ENCODE assay signal across 1 cellular context in the genomic region with DNA sequence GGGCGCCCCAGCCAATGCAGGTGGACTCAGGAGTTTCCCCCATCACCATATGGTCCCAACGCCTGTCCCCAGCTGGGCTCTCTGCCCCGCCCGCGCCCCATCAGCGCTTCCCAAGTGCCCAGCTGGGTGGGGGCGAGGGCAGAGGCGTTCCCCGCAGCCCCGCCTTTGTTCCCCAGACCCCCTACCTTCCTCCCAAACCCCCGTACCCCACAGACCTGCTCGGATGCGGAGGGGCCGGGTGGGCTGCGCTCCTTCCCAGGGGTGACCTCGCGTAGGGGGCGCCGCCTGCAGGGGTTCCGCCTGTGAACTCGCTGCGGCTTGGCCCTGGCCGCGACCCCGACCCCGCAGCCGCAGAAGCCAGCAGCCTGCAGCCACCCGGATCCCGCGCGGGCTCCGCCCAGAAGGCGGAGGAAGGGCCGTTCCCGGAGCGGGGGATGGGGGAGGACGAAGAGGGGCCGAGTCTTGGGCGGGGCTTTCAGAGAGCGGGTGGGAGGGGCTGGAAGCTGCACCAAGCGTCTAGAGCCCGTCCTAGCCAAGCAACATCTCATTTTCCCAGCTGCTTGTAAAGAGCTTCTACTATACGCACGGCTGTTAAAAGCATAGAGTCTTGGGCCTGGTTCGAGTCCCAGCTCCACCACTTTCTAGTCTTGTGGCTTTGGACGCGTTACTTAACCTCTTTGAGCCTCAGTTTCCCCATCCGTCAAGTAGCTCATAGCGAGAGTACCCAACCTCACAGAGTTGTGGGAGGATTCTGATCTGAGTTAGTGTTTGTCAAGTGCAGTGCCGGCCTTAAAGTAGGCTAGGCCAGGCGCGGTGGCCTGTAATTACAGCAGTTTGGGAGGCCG.
TF ChIP-seq lines count a peak whose summit lies in the region.

Gene RAB3D, minus strand, starts transcription at position 404 of the 845 bp plus-strand sequence. CDS start 2,258 bp downstream, outside the sequence.

TF ChIP-seq in HepG2, 621 proteins besides CTCF, POLR2A, EP300 and RAD21 (continued from another document and continues in another):
- TF ChIP-seq, protein P1, sequence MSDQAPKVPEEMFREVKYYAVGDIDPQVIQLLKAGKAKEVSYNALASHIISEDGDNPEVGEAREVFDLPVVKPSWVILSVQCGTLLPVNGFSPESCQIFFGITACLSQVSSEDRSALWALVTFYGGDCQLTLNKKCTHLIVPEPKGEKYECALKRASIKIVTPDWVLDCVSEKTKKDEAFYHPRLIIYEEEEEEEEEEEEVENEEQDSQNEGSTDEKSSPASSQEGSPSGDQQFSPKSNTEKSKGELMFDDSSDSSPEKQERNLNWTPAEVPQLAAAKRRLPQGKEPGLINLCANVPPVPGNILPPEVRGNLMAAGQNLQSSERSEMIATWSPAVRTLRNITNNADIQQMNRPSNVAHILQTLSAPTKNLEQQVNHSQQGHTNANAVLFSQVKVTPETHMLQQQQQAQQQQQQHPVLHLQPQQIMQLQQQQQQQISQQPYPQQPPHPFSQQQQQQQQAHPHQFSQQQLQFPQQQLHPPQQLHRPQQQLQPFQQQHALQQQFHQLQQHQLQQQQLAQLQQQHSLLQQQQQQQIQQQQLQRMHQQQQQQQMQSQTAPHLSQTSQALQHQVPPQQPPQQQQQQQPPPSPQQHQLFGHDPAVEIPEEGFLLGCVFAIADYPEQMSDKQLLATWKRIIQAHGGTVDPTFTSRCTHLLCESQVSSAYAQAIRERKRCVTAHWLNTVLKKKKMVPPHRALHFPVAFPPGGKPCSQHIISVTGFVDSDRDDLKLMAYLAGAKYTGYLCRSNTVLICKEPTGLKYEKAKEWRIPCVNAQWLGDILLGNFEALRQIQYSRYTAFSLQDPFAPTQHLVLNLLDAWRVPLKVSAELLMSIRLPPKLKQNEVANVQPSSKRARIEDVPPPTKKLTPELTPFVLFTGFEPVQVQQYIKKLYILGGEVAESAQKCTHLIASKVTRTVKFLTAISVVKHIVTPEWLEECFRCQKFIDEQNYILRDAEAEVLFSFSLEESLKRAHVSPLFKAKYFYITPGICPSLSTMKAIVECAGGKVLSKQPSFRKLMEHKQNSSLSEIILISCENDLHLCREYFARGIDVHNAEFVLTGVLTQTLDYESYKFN (CRISPR knock-in tag; conservative IDR thresholded peaks at IDR 0.05) = peak; percentile 27; the same call in 1 of the 2 replicates
- TF ChIP-seq BORCS8-MEF2B (CRISPR knock-in tag; IDR thresholded peaks at IDR 0.05) = 0 out of 2 replicates have a peak, but pooled peaks have one; percentile 24
- TF ChIP-seq, protein P2, sequence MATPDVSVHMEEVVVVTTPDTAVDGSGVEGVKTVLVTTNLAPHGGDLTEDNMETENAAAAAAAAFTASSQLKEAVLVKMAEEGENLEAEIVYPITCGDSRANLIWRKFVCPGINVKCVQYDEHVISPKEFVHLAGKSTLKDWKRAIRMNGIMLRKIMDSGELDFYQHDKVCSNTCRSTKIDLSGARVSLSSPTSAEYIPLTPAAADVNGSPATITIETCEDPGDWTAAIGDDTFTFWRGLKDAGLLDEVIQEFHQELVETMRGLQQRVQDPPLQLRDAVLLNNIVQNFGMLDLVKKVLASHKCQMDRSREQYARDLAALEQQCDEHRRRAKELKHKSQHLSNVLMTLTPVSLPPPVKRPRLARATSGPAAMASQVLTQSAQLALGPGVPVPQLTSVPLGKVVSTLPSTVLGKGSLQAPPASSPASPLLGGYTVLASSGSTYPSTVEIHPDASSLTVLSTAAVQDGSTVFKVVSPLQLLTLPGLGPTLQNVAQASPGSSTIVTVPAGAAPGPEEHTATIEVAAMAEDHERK (CRISPR knock-in tag; IDR thresholded peaks at IDR 0.05; ENCODE audit: low read depth) = no peak
- TF ChIP-seq, protein P3, sequence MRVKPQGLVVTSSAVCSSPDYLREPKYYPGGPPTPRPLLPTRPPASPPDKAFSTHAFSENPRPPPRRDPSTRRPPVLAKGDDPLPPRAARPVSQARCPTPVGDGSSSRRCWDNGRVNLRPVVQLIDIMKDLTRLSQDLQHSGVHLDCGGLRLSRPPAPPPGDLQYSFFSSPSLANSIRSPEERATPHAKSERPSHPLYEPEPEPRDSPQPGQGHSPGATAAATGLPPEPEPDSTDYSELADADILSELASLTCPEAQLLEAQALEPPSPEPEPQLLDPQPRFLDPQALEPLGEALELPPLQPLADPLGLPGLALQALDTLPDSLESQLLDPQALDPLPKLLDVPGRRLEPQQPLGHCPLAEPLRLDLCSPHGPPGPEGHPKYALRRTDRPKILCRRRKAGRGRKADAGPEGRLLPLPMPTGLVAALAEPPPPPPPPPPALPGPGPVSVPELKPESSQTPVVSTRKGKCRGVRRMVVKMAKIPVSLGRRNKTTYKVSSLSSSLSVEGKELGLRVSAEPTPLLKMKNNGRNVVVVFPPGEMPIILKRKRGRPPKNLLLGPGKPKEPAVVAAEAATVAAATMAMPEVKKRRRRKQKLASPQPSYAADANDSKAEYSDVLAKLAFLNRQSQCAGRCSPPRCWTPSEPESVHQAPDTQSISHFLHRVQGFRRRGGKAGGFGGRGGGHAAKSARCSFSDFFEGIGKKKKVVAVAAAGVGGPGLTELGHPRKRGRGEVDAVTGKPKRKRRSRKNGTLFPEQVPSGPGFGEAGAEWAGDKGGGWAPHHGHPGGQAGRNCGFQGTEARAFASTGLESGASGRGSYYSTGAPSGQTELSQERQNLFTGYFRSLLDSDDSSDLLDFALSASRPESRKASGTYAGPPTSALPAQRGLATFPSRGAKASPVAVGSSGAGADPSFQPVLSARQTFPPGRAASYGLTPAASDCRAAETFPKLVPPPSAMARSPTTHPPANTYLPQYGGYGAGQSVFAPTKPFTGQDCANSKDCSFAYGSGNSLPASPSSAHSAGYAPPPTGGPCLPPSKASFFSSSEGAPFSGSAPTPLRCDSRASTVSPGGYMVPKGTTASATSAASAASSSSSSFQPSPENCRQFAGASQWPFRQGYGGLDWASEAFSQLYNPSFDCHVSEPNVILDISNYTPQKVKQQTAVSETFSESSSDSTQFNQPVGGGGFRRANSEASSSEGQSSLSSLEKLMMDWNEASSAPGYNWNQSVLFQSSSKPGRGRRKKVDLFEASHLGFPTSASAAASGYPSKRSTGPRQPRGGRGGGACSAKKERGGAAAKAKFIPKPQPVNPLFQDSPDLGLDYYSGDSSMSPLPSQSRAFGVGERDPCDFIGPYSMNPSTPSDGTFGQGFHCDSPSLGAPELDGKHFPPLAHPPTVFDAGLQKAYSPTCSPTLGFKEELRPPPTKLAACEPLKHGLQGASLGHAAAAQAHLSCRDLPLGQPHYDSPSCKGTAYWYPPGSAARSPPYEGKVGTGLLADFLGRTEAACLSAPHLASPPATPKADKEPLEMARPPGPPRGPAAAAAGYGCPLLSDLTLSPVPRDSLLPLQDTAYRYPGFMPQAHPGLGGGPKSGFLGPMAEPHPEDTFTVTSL (CRISPR knock-in tag; IDR thresholded peaks at IDR 0.05; ENCODE audit: borderline replicate concordance) = no peak
- TF ChIP-seq ZNF446 (CRISPR knock-in tag; IDR thresholded peaks at IDR 0.05) = no peak
- TF ChIP-seq ZBTB8A (CRISPR knock-in tag; IDR thresholded peaks at IDR 0.05; ENCODE audit: borderline replicate concordance, low read depth) = no peak
- no peak for TF ChIP-seq ETV6 (CRISPR knock-in tag; conservative IDR thresholded peaks at IDR 0.05)
- TF ChIP-seq HMG20B (CRISPR knock-in tag; conservative IDR thresholded peaks at IDR 0.05) = no peak
- TF ChIP-seq GABPB1 (CRISPR knock-in tag; IDR thresholded peaks at IDR 0.05) = peak; percentile 52; the same call in 1 of the 2 replicates
- no peak for TF ChIP-seq SNRNP70 (IDR thresholded peaks at IDR 0.05; ENCODE audit: low read depth, low read length)
- TF ChIP-seq TFAP4 (IDR thresholded peaks at IDR 0.05; ENCODE audit: borderline replicate concordance, low read depth) = 0 out of 2 replicates have a peak, but pooled peaks have one; percentile 4
- TF ChIP-seq MTA1 (CRISPR knock-in tag; IDR thresholded peaks at IDR 0.05; ENCODE audit: borderline replicate concordance) = no peak
- TF ChIP-seq ZFP41 (CRISPR knock-in tag; IDR thresholded peaks at IDR 0.05; ENCODE audit: borderline replicate concordance) = no peak
- no peak for TF ChIP-seq SP1 (IDR thresholded peaks at IDR 0.05)
- 0 out of 2 replicates have a peak, but pooled peaks have one; percentile 15 for TF ChIP-seq SP1 (CRISPR knock-in tag; IDR thresholded peaks at IDR 0.05)
- TF ChIP-seq ZNF17 (CRISPR knock-in tag; IDR thresholded peaks at IDR 0.05) = no peak
- TF ChIP-seq ATF1 (CRISPR knock-in tag; IDR thresholded peaks at IDR 0.05) = no peak
- TF ChIP-seq, protein P4, sequence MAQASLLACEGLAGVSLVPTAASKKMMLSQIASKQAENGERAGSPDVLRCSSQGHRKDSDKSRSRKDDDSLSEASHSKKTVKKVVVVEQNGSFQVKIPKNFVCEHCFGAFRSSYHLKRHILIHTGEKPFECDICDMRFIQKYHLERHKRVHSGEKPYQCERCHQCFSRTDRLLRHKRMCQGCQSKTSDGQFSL (CRISPR knock-in tag; IDR thresholded peaks at IDR 0.05) = peak; percentile 48; the same call in 1 of the 2 replicates
- no peak; the same call in 1 of the 2 replicates for TF ChIP-seq ZNF567 (CRISPR knock-in tag; IDR thresholded peaks at IDR 0.05; ENCODE audit: borderline replicate concordance)
- TF ChIP-seq, protein P5, sequence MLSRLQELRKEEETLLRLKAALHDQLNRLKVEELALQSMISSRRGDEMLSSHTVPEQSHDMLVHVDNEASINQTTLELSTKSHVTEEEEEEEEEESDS (CRISPR knock-in tag; IDR thresholded peaks at IDR 0.05; ENCODE audit: borderline replicate concordance) = no peak
- TF ChIP-seq ATF7-NPFF (CRISPR knock-in tag; IDR thresholded peaks at IDR 0.05; ENCODE audit: low read depth) = 0 out of 2 replicates have a peak, but pooled peaks have one; percentile 16
- peak; percentile 42; the same call in 1 of the 2 replicates for TF ChIP-seq GFI1 (CRISPR knock-in tag; IDR thresholded peaks at IDR 0.05; ENCODE audit: borderline replicate concordance)
- no peak for TF ChIP-seq DNMT1 (CRISPR knock-in tag; IDR thresholded peaks at IDR 0.05)
- no peak for TF ChIP-seq IKZF4 (CRISPR knock-in tag; IDR thresholded peaks at IDR 0.05; ENCODE audit: borderline replicate concordance, low read depth, not compliant biosample characterization)
- TF ChIP-seq ZBTB21 (CRISPR knock-in tag; IDR thresholded peaks at IDR 0.05) = no peak
- no peak for TF ChIP-seq KDM3A (CRISPR knock-in tag; IDR thresholded peaks at IDR 0.05; ENCODE audit: low read depth)
- TF ChIP-seq SUZ12 (IDR thresholded peaks at IDR 0.05; ENCODE audit: low read depth, low read length) = no peak
- TF ChIP-seq POLR2AphosphoS2 (IDR thresholded peaks at IDR 0.05; ENCODE audit: low read depth, low read length) = no peak
- TF ChIP-seq TEAD3 (CRISPR knock-in tag; optimal IDR thresholded peaks at IDR 0.05; ENCODE audit: borderline replicate concordance) = no peak
- no peak for TF ChIP-seq KDM5B (CRISPR knock-in tag; IDR thresholded peaks at IDR 0.05; ENCODE audit: borderline replicate concordance)
- no peak; the same call in 1 of the 2 replicates for TF ChIP-seq ZNF788 (CRISPR knock-in tag; IDR thresholded peaks at IDR 0.05; ENCODE audit: borderline replicate concordance)
- no peak for TF ChIP-seq ZNF335 (CRISPR knock-in tag; IDR thresholded peaks at IDR 0.05)
- no peak for TF ChIP-seq SRSF1 (optimal IDR thresholded peaks at IDR 0.05; ENCODE audit: low read depth, low read length)
- TF ChIP-seq ZNF232 (CRISPR knock-in tag; IDR thresholded peaks at IDR 0.05; ENCODE audit: borderline replicate concordance) = no peak
- TF ChIP-seq SP4 (CRISPR knock-in tag; IDR thresholded peaks at IDR 0.05) = 0 out of 2 replicates have a peak, but pooled peaks have one; percentile 26
- TF ChIP-seq, protein P6, sequence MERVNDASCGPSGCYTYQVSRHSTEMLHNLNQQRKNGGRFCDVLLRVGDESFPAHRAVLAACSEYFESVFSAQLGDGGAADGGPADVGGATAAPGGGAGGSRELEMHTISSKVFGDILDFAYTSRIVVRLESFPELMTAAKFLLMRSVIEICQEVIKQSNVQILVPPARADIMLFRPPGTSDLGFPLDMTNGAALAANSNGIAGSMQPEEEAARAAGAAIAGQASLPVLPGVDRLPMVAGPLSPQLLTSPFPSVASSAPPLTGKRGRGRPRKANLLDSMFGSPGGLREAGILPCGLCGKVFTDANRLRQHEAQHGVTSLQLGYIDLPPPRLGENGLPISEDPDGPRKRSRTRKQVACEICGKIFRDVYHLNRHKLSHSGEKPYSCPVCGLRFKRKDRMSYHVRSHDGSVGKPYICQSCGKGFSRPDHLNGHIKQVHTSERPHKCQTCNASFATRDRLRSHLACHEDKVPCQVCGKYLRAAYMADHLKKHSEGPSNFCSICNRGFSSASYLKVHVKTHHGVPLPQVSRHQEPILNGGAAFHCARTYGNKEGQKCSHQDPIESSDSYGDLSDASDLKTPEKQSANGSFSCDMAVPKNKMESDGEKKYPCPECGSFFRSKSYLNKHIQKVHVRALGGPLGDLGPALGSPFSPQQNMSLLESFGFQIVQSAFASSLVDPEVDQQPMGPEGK (CRISPR knock-in tag; IDR thresholded peaks at IDR 0.05) = no peak; the same call in 1 of the 2 replicates
- no peak for TF ChIP-seq MXD3 (CRISPR knock-in tag; IDR thresholded peaks at IDR 0.05)
- no peak for TF ChIP-seq TAF15 (IDR thresholded peaks at IDR 0.05; ENCODE audit: low read depth, low read length, poor library complexity, severe bottlenecking)
- TF ChIP-seq ZNF569 (CRISPR knock-in tag; IDR thresholded peaks at IDR 0.05; ENCODE audit: borderline replicate concordance) = no peak
- TF ChIP-seq ZNF513 (CRISPR knock-in tag; conservative IDR thresholded peaks at IDR 0.05) = no peak
- peak; percentile 53; the same call in 1 of the 2 replicates for TF ChIP-seq MED1 (CRISPR knock-in tag; IDR thresholded peaks at IDR 0.05)
- TF ChIP-seq ZNF235 (CRISPR knock-in tag; IDR thresholded peaks at IDR 0.05; ENCODE audit: borderline replicate concordance) = no peak
